23 cellular contexts compared by ENCODE assay signal in the genomic region with DNA sequence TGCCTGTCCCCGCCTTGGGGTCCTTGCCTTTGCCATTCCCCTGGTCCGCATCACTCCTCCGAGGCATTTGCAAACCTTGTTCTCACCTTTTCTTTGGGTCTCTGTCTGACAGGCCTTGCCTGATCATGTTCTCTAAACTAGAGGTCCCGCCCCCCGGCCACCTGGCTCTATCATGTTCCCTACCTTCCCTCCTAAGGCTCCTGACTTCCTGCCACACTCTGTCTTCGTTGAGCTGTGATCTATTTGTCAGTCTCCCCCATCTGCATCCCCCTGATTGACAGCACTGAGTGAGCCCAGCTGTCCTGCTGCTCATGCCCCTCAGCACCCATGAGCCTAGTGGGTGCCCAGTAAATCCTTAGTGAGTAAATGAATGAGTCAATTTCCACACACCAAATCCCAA. TPM values are rescaled to one million over a fixed set of nuclear protein-coding genes. Genes with fewer than 3 reads are reported as not detected.
A peak's percentile ranks its signal among the peaks of the same experiment; 100 is the strongest.
DNase-seq lines count a peak whose midpoint lies in the region; ATAC-seq, FAIRE-seq and TF ChIP-seq lines count a peak whose summit lies in the region.
"Had no signal": no experiment of that assay in that cellular context is flagged by ENCODE, and none has a peak within 500 bp of the region (broad histone marks: within the 10 kb centered on the region; RNA-seq: fewer than 3 reads in every experiment).

No MANE protein-coding gene starts in this region.

- H3K36me3 ChIP-seq in right atrium auricular region: no peaks in the 10 kb centered on the region
- no peaks in the 10 kb centered on the region for H3K36me3 ChIP-seq in H1 (ENCODE audit: control insufficient read depth in 2 of 4, insufficient read depth in 4 of 4, low read length in 3 of 4)
- no peaks in the 10 kb centered on the region for H3K36me3 ChIP-seq in uterus
- H3K36me3 ChIP-seq: Peyer's patch had no signal

- no peak overlapping the region for H3K14ac ChIP-seq in H1 (ENCODE audit: insufficient read length)

- no peak for TF ChIP-seq CTCF in right atrium auricular region (IDR thresholded peaks at IDR 0.05)
- no peak for TF ChIP-seq CTCF in H1 (IDR thresholded peaks at IDR 0.05; ENCODE audit: control extremely low read depth in 1 of 3, insufficient read depth in 1 of 3, low read depth in 1 of 3, low read length in 3 of 3)
- no peak for TF ChIP-seq CTCF in neural crest cell (conservative IDR thresholded peaks at IDR 0.05)
- no peak for TF ChIP-seq CTCF in uterus (IDR thresholded peaks at IDR 0.05)
- no peak for TF ChIP-seq CTCF in GM10248 (IDR thresholded peaks at IDR 0.05; ENCODE audit: control extremely low read depth, extremely low read depth, low read depth, missing control alignments)

- no peak overlapping the region for H2BK15ac ChIP-seq in H1 (ENCODE audit: low read length)

- H3K4me1 Mint-ChIP-seq in neural crest cell: peaks cover 5% of the 10 kb centered on the region
- H3K4me1 Mint-ChIP-seq in activated T-helper 17 cell treated with anti-CD3 and anti-CD28 coated beads, Interleukin-2, amount 50 U/mL, for 72 hours: no peaks in the 10 kb centered on the region
- H3K4me1 Mint-ChIP-seq: CD4-positive, CD25-positive, alpha-beta regulatory T cell; memory B cell had no signal

- H3K4me1 ChIP-seq in right atrium auricular region (peaks cover 0 to 38% of the 10 kb centered on the region in 2 donors), H1 (replicated peaks in 1 of 4; ENCODE audit: control insufficient read depth in 3 of 4, insufficient read depth in 4 of 4, low read length in 3 of 4) (peaks cover 0 to 12% (median 6%) of the 10 kb centered on the region in 4 experiments; a peak in 5 of 7 replicates), uterus (no peaks in the 10 kb centered on the region)
- H3K4me1 ChIP-seq: Peyer's patch had no signal

- H3K36me3 Mint-ChIP-seq in neural crest cell (ENCODE audit: low read depth): no peaks in the 10 kb centered on the region
- H3K36me3 Mint-ChIP-seq in activated T-helper 17 cell treated with anti-CD3 and anti-CD28 coated beads, Interleukin-2, amount 50 U/mL, for 72 hours (ENCODE audit: low read depth): no peaks in the 10 kb centered on the region
- H3K36me3 Mint-ChIP-seq: CD4-positive, CD25-positive, alpha-beta regulatory T cell; memory B cell had no signal

- no peak overlapping the region for H2BK120ac ChIP-seq in H1 (replicated peaks; ENCODE audit: low read depth, low read length)

- H3K27ac ChIP-seq in right atrium auricular region (peak overlapping the region; percentile 20 to 52), H1 (ENCODE audit: low read depth, low read length) (no peak overlapping the region), uterus (peak overlapping the region; percentile 42 to 65)

- H3K27me3 Mint-ChIP-seq in neural crest cell (ENCODE audit: low read depth): no peaks in the 10 kb centered on the region
- H3K27me3 Mint-ChIP-seq in activated T-helper 17 cell treated with anti-CD3 and anti-CD28 coated beads, Interleukin-2, amount 50 U/mL, for 72 hours: peaks cover 72% of the 10 kb centered on the region

- no peak overlapping the region; the same call in 1 of the 2 replicates for H3K18ac ChIP-seq in H1 (ENCODE audit: extremely low read depth, low read length)

- H3K9me3 ChIP-seq in right atrium auricular region (no peaks in the 10 kb centered on the region), H1 (ENCODE audit: insufficient read depth in 2 of 2, low read depth in 1 of 2, low read length in 1 of 2) (no peaks in the 10 kb centered on the region), uterus (no peaks in the 10 kb centered on the region)
- H3K9me3 ChIP-seq: Peyer's patch had no signal

- H3K27ac Mint-ChIP-seq in neural crest cell (ENCODE audit: unreplicated experiment): peak overlapping the region; percentile 23
- H3K27ac Mint-ChIP-seq in activated T-helper 17 cell treated with anti-CD3 and anti-CD28 coated beads, Interleukin-2, amount 50 U/mL, for 72 hours: no peak overlapping the region
- H3K27ac Mint-ChIP-seq: CD4-positive, CD25-positive, alpha-beta regulatory T cell; memory B cell; nephron progenitor cell; stimulated activated naive CD8-positive, alpha-beta T cell treated with anti-CD3 and anti-CD28 coated beads, Interleukin-15, Interleukin-2, amounts not matched to agents 100 ng/mL and 50 ng/mL, for 24 hours had no signal

- DNase-seq in right atrium auricular region (ENCODE audit: low spot score): no peak
- DNase-seq in left ventricle myocardium superior: no peak
- peak in 1 of 2 experiments; percentile 50 for DNase-seq in H1 (ENCODE audit: low read depth in 1 of 2, low spot score in 2 of 2)
- DNase-seq in neural crest cell (ENCODE audit: low read depth, low spot score): no peak
- DNase-seq in uterus: no peak
- DNase-seq in GM10248 (ENCODE audit: extremely low spot score): no peak
- DNase-seq: activated CD4-positive, alpha-beta T cell treated with anti-CD3 and anti-CD28 coated beads for 4 hours; anterior cingulate cortex; CD4-positive, CD25-positive, alpha-beta regulatory T cell; DMS79; foreskin fibroblast; HCEC 1CT; NCI-H187 treated with DMSO at 0.1 percent for 48 hours; NCI-H748 treated with DMSO at 0.1 percent for 48 hours; nephron progenitor cell; Peyer's patch had no signal

- no peak for FAIRE-seq in H1 (lab: Jason Lieb, UNC)
- FAIRE-seq: GM18507 had no signal

- H3K27me3 ChIP-seq in right atrium auricular region (no peaks in the 10 kb centered on the region), H1 (replicated peaks in 1 of 4; ENCODE audit: control insufficient read depth in 3 of 4, extremely low read depth in 1 of 4, insufficient read depth in 3 of 4, low read length in 3 of 4) (peaks cover 0 to 11% (median 3%) of the 10 kb centered on the region in 4 experiments; a peak in 4 of 7 replicates), uterus (no peaks in the 10 kb centered on the region)
- H3K27me3 ChIP-seq: Peyer's patch had no signal

- H3K9me3 Mint-ChIP-seq in neural crest cell: no peaks in the 10 kb centered on the region
- H3K9me3 Mint-ChIP-seq in activated T-helper 17 cell treated with anti-CD3 and anti-CD28 coated beads, Interleukin-2, amount 50 U/mL, for 72 hours: no peaks in the 10 kb centered on the region
- H3K9me3 Mint-ChIP-seq: memory B cell; nephron progenitor cell; stimulated activated naive CD8-positive, alpha-beta T cell treated with anti-CD3 and anti-CD28 coated beads, Interleukin-15, Interleukin-2, amounts not matched to agents 100 ng/mL and 50 ng/mL, for 24 hours had no signal

- H2BK5ac ChIP-seq in H1 (ENCODE audit: low read depth, low read length): peak overlapping the region; percentile 48; the same call in 1 of the 2 replicates

- no peak overlapping the region for H3K4me2 ChIP-seq in H1 (ENCODE audit: insufficient read depth in 1 of 2, low read depth in 2 of 2, low read length in 2 of 2)

- H3K23me2 ChIP-seq in H1 (ENCODE audit: low read depth, low read length): no peaks in the 10 kb centered on the region

- CTCF ChIA-PET in H1 (lab: Charles Lee; ENCODE audit: partially characterized antibody) (no interaction called here), GM10248 (lab: Yijun Ruan, JAX) (no interaction called here)

- POLR2A ChIA-PET in H1 (lab: Charles Lee; ENCODE audit: partially characterized antibody) (no interaction called here), GM10248 (lab: Yijun Ruan, JAX) (no interaction called here)

- intact Hi-C loops in left ventricle myocardium superior (cut with micrococcal nuclease): no loop called here
- intact Hi-C loops in uterus (cut with DNase I; ENCODE audit: low total_unique reads): no loop called here

- no peak overlapping the region for H3K9ac ChIP-seq in H1 (replicated peaks in 1 of 4; ENCODE audit: extremely low read depth in 1 of 4, low read depth in 3 of 4, low read length in 3 of 4)

- peak overlapping the region; percentile 52 for H4K91ac ChIP-seq in H1 (replicated peaks; ENCODE audit: insufficient read length, low read length)

- 87% methylated on average over 6 of the region's 6 CpGs; no CpG with 5 or more reads in 1 of the 2 experiments for WGBS in H1 (ENCODE audit: extremely low coverage in 1 of 2, insufficient coverage in 1 of 2, insufficient read length in 1 of 2, insufficient replicate concordance in 2 of 2, low coverage in 1 of 2, low lambda C conversion rate in 2 of 2, missing lambda C conversion rate in 1 of 2), 2 experiments

- no peak overlapping the region for H2AK5ac ChIP-seq in H1 (ENCODE audit: low read depth, low read length)

- no peak overlapping the region for H3K4ac ChIP-seq in H1 (replicated peaks; ENCODE audit: insufficient read length, low read depth, low read length)

- H3K4me3 ChIP-seq in right atrium auricular region: no peak overlapping the region
- H3K4me3 ChIP-seq in H1 (ENCODE audit: extremely low read depth in 1 of 4, insufficient read depth in 2 of 4, low read depth in 3 of 4, low read length in 4 of 4): no peak overlapping the region
- H3K4me3 ChIP-seq in uterus: no peak overlapping the region
- H3K4me3 ChIP-seq: Peyer's patch had no signal

- TF ChIP-seq POLR2A in H1 (IDR thresholded peaks at IDR 0.05; ENCODE audit: control extremely low read depth in 1 of 2, low read depth in 2 of 2, low read length in 2 of 2): no peak
- TF ChIP-seq POLR2A in uterus (IDR thresholded peaks at IDR 0.05): no peak

- H4K20me1 ChIP-seq in H1 (replicated peaks in 1 of 2; ENCODE audit: control insufficient read depth in 1 of 2, insufficient read depth in 2 of 2, low read length in 2 of 2): no peaks in the 10 kb centered on the region

- TF ChIP-seq EP300 in H1 (IDR thresholded peaks at IDR 0.05; ENCODE audit: borderline replicate concordance in 1 of 2, low read depth in 2 of 2, low read length in 2 of 2): no peak

- no peaks in the 10 kb centered on the region for H3K79me1 ChIP-seq in H1 (ENCODE audit: low read depth, low read length)

- peak overlapping the region; percentile 46; the same call in 1 of the 2 replicates for H2BK12ac ChIP-seq in H1 (ENCODE audit: low read depth, low read length)

- no peak overlapping the region for H4K8ac ChIP-seq in H1 (ENCODE audit: extremely low read depth, insufficient read depth, low read length)

- no peak overlapping the region for H3K23ac ChIP-seq in H1 (ENCODE audit: insufficient read length)

- ATAC-seq in left ventricle myocardium superior (no peak), GM21526 (IDR thresholded peaks at IDR 0.05; ENCODE audit: low FRiP score, unreplicated experiment) (no peak)
- ATAC-seq in activated T-helper 17 cell treated with anti-CD3 and anti-CD28 coated beads, Interleukin-2, amount 50 U/mL, for 72 hours (replicated peaks): no peak
- ATAC-seq: SK-N-SH treated with all-trans-retinoic acid at 6 μM for 48 hours had no signal

- peak overlapping the region; percentile 29; the same call in 1 of the 2 replicates for H2BK20ac ChIP-seq in H1 (ENCODE audit: low read length)

- no peak overlapping the region for H4K5ac ChIP-seq in H1 (ENCODE audit: insufficient read length, low read depth, low read length)

- H3K4me3 Mint-ChIP-seq in neural crest cell: no peak overlapping the region
- no peak overlapping the region for H3K4me3 Mint-ChIP-seq in activated T-helper 17 cell treated with anti-CD3 and anti-CD28 coated beads, Interleukin-2, amount 50 U/mL, for 72 hours
- H3K4me3 Mint-ChIP-seq: CD4-positive, CD25-positive, alpha-beta regulatory T cell; memory B cell; nephron progenitor cell; stimulated activated naive CD8-positive, alpha-beta T cell treated with anti-CD3 and anti-CD28 coated beads, Interleukin-15, Interleukin-2, amounts not matched to agents 100 ng/mL and 50 ng/mL, for 24 hours had no signal

- no peak overlapping the region for H2AFZ ChIP-seq in H1 (ENCODE audit: low read length)

- no peaks in the 10 kb centered on the region for H3K79me2 ChIP-seq in H1 (ENCODE audit: control insufficient read depth in 1 of 2, insufficient read depth in 2 of 2, low read length in 2 of 2)

- no peak overlapping the region for H3K56ac ChIP-seq in H1 (replicated peaks; ENCODE audit: insufficient read length, low read depth, low read length)

- no peak for TF ChIP-seq RAD21 in H1 (IDR thresholded peaks at IDR 0.05 in 1 of 2, conservative IDR thresholded peaks at IDR 0.05 in 1 of 2; ENCODE audit: low read depth in 2 of 2, low read length in 2 of 2)

RNA-seq across cellular contexts. Expression of gene ERG, which starts 22.8 kb away (rescaled TPM):
- 10 to 100 TPM in 1 of 2 donors, 1 to 10 TPM in 1; 6.3 to 13.2 TPM for total RNA-seq in right atrium auricular region
- 19.3 TPM for total RNA-seq in left ventricle myocardium superior
- total RNA-seq in H1 (2021; fragmentation: NEBNext Ultra II Directional; extraction: Animal tissue kit (Norgen Biotek cat#: 25700)): 3.0 and 3.1 TPM in 2 replicates
- 1.0 and 1.1 TPM in 2 replicates for polyA plus RNA-seq in H1 (2011; rRNA removed)
- 0.71 TPM for polyA plus RNA-seq in H1 (2011; cell fraction: cytosol; rRNA removed)
- 2.3 TPM for polyA plus RNA-seq in H1 (2011; cell fraction: nucleus; rRNA removed)
- polyA plus RNA-seq in H1 (2012, experiment 1 of 2): 1.1 to 1.7 TPM (median 1.4 TPM) in 4 replicates
- 0.35 TPM for polyA plus RNA-seq in H1 (2012, experiment 2 of 2)
- 2.5 TPM for polyA plus RNA-seq in H1 (2013, experiment 1 of 2)
- 2.3 TPM for polyA plus RNA-seq in H1 (2013, experiment 2 of 2)
- 1.1 and 5.0 TPM in 2 replicates for polyA minus RNA-seq in H1 (2011; rRNA and poly(A)+ RNA removed)
- polyA minus RNA-seq in H1 (2011; cell fraction: cytosol; rRNA and poly(A)+ RNA removed): 0.37 TPM
- 0.70 TPM for polyA minus RNA-seq in H1 (2011; cell fraction: nucleus; rRNA and poly(A)+ RNA removed)
- 0.19 and 0.61 TPM in 2 replicates for total RNA-seq in neural crest cell
- total RNA-seq in uterus: 10 to 100 TPM; 10.4 to 78.6 (median 31.1) TPM
- total RNA-seq in activated T-helper 17 cell treated with anti-CD3 and anti-CD28 coated beads, Interleukin-2, amount 50 U/mL, for 72 hours: not detected
- total RNA-seq: A673 had no signal
- polyA plus RNA-seq: CD4-positive, CD25-positive, alpha-beta regulatory T cell had no signal
